Comparison of ENCODE assay signal across 19 cellular contexts in the genomic region with DNA sequence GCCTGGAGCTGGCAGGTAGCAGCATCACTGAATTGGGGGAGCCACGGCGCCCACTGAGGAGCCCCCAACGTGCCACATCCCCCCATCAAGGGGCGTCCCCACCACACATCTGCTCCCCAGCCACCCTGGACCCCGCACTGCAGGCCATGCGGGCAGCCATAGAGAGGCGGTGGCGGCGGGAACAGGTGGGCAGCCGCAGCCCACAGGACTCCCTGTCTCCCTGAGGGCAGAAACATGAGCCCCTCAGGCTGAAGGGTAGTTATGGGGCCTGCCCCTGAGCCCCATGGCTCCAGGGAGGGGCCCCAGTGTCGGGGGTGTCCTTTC. TPM values are rescaled to one million over a fixed set of nuclear protein-coding genes. Genes with fewer than 3 reads are reported as not detected.
A peak's percentile ranks its signal among the peaks of the same experiment; 100 is the strongest.
DNase-seq lines count a peak whose midpoint lies in the region; ATAC-seq and TF ChIP-seq lines count a peak whose summit lies in the region.
"Had no signal": no experiment of that assay in that cellular context is flagged by ENCODE, and none has a peak within 500 bp of the region (broad histone marks: within the 10 kb centered on the region; RNA-seq: fewer than 3 reads in every experiment).

No MANE protein-coding gene starts in this region.

- peaks cover 6 to 53% (median 45%) of the 10 kb centered on the region in 10 experiments; a peak in 18 of 20 replicates for H3K4me1 ChIP-seq in BLaER1 treated with 17β-estradiol and CSF1 and Interleukin-3, amounts not matched to agents 10 nM and 100 nM
- H3K4me1 ChIP-seq in stomach: peaks cover 0 to 5% (median 0%) of the 10 kb centered on the region in 4 donors
- H3K4me1 ChIP-seq: A549 had no signal

- H3K36me3 Mint-ChIP-seq in natural killer cell treated with Interleukin-12 subunit alpha and Interleukin-12 subunit beta and Interleukin-15 and Interleukin-18, amount 100 ng/mL, for 72 hours: no peaks in the 10 kb centered on the region

- H3K4me2 ChIP-seq in BLaER1 treated with 17β-estradiol and CSF1 and Interleukin-3, amounts not matched to agents 10 nM and 100 nM: peak overlapping the region in 8 of 11 experiments; percentile 60 to 83 (median 76); a peak in 14 of 22 replicates
- H3K4me2 ChIP-seq: A549 had no signal

- no peak for ATAC-seq in natural killer cell treated with Interleukin-12 subunit alpha and Interleukin-12 subunit beta and Interleukin-15 and Interleukin-18, amount 100 ng/mL, for 72 hours

- H3K27ac ChIP-seq in BLaER1 treated with 17β-estradiol and CSF1 and Interleukin-3, amounts not matched to agents 10 nM and 100 nM: no peak overlapping the region
- no peak overlapping the region for H3K27ac ChIP-seq in stomach
- H3K27ac ChIP-seq: A549 had no signal

- H3K9me3 ChIP-seq in BLaER1 treated with 17β-estradiol and CSF1 and Interleukin-3, amounts not matched to agents 10 nM and 100 nM (replicated peaks in 1 of 11): peaks cover 8 to 15% (median 11%) of the 10 kb centered on the region in 11 experiments; a peak in 18 of 22 replicates
- peaks cover 0 to 14% (median 10%) of the 10 kb centered on the region in 4 donors for H3K9me3 ChIP-seq in stomach

- no peak overlapping the region for H3K4me3 Mint-ChIP-seq in natural killer cell treated with Interleukin-12 subunit alpha and Interleukin-12 subunit beta and Interleukin-15 and Interleukin-18, amount 100 ng/mL, for 72 hours
- H3K4me3 Mint-ChIP-seq: CD4-positive, alpha-beta T cell had no signal

- no peaks in the 10 kb centered on the region for H3K9me3 Mint-ChIP-seq in natural killer cell treated with Interleukin-12 subunit alpha and Interleukin-12 subunit beta and Interleukin-15 and Interleukin-18, amount 100 ng/mL, for 72 hours

- DNase-seq in activated CD8-positive, alpha-beta memory T cell treated with anti-CD3 and anti-CD28 coated beads, Interleukin-2, amount 50 U/mL, for 48 hours: peak; percentile 38
- DNase-seq in activated CD8-positive, alpha-beta memory T cell treated with anti-CD3 and anti-CD28 coated beads for 24 hours: no peak
- peak; percentile 44 for DNase-seq in natural killer cell treated with Interleukin-12 subunit alpha and Interleukin-12 subunit beta and Interleukin-15 and Interleukin-18, amount 100 ng/mL, for 72 hours (ENCODE audit: low spot score)
- DNase-seq in stomach (peak; percentile 14), middle frontal gyrus (ENCODE audit: extremely low spot score, low spot score) (no peak)
- no peak for DNase-seq in central memory CD4-positive, alpha-beta T cell
- DNase-seq: Calu3, KBM-7, NCI-H1436, NCI-H2029 treated with DMSO at 0.1 percent for 48 hours, NCI-H2171 treated with DMSO at 0.1 percent for 48 hours, NCI-H446 treated with DMSO at 0.1 percent for 48 hours, NCI-H748 treated with DMSO at 0.1 percent for 48 hours, OCI-M1 had no signal

- no peak for TF ChIP-seq EP300 in stomach (IDR thresholded peaks at IDR 0.05)

- H3K27me3 ChIP-seq in BLaER1 treated with 17β-estradiol and CSF1 and Interleukin-3, amounts not matched to agents 10 nM and 100 nM: peaks cover 0 to 9% (median 0%) of the 10 kb centered on the region in 11 experiments; a peak in 1 of 22 replicates
- peaks cover 0 to 29% (median 0%) of the 10 kb centered on the region in 3 donors for H3K27me3 ChIP-seq in stomach

- no peak for TF ChIP-seq POLR2A in stomach (IDR thresholded peaks at IDR 0.05)

- no peak for TF ChIP-seq CTCF in stomach (IDR thresholded peaks at IDR 0.05)

- no peaks in the 10 kb centered on the region for H3K36me3 ChIP-seq in BLaER1 treated with 17β-estradiol and CSF1 and Interleukin-3, amounts not matched to agents 10 nM and 100 nM
- no peaks in the 10 kb centered on the region for H3K36me3 ChIP-seq in stomach

- no peak overlapping the region for H3K4me3 ChIP-seq in BLaER1 treated with 17β-estradiol and CSF1 and Interleukin-3, amounts not matched to agents 10 nM and 100 nM
- no peak overlapping the region for H3K4me3 ChIP-seq in stomach
- H3K4me3 ChIP-seq: A549 had no signal

- H3K9ac ChIP-seq in BLaER1 treated with 17β-estradiol and CSF1 and Interleukin-3, amounts not matched to agents 10 nM and 100 nM: no peak overlapping the region; a peak in 2 of 22 replicates

- H3K4me1 Mint-ChIP-seq in natural killer cell treated with Interleukin-12 subunit alpha and Interleukin-12 subunit beta and Interleukin-15 and Interleukin-18, amount 100 ng/mL, for 72 hours (ENCODE audit: low read depth in 2 of 2): no peaks in the 10 kb centered on the region

- H3K27ac Mint-ChIP-seq in natural killer cell treated with Interleukin-12 subunit alpha and Interleukin-12 subunit beta and Interleukin-15 and Interleukin-18, amount 100 ng/mL, for 72 hours: no peak overlapping the region
- H3K27ac Mint-ChIP-seq: CD4-positive, alpha-beta T cell had no signal

- WGBS in stomach, 5 donors: 77 to 90% (median 85%) methylated on average over 3 to 11 of the region's 11 CpGs

- intact Hi-C loops in stomach (cut with DNase I; ENCODE audit: low total_unique reads): no loop called here

- peaks cover 0 to 17% (median 5%) of the 10 kb centered on the region in 11 experiments; a peak in 6 of 22 replicates for H4K20me1 ChIP-seq in BLaER1 treated with 17β-estradiol and CSF1 and Interleukin-3, amounts not matched to agents 10 nM and 100 nM

- H3K27me3 Mint-ChIP-seq in natural killer cell treated with Interleukin-12 subunit alpha and Interleukin-12 subunit beta and Interleukin-15 and Interleukin-18, amount 100 ng/mL, for 72 hours: peaks cover 4 to 11% of the 10 kb centered on the region in 2 donors
- H3K27me3 Mint-ChIP-seq: CD4-positive, alpha-beta T cell had no signal

RNA-seq across cellular contexts. Expression of a gene that starts 26.6 kb away (rescaled TPM):
- not detected for total RNA-seq in natural killer cell treated with Interleukin-12 subunit alpha and Interleukin-12 subunit beta and Interleukin-15 and Interleukin-18, amount 100 ng/mL, for 72 hours
- total RNA-seq in stomach: 1 to 10 TPM in 1 of 5 donors, not detected in 4; 4.9 TPM
- under 1 TPM in 1 of 3 donors, not detected in 2; 0.03 TPM for polyA plus RNA-seq in stomach
- total RNA-seq: Calu3; CD4-positive, alpha-beta T cell; H4 had no signal
- polyA plus RNA-seq: A549 had no signal

RNA-seq across cellular contexts. Expression of a gene that starts 36.7 kb away (rescaled TPM):
- total RNA-seq in natural killer cell treated with Interleukin-12 subunit alpha and Interleukin-12 subunit beta and Interleukin-15 and Interleukin-18, amount 100 ng/mL, for 72 hours: not detected
- 1 to 10 TPM in 1 of 5 donors, under 1 TPM in 2, not detected in 2; 0.45 to 4.9 (median 0.55) TPM for total RNA-seq in stomach
- 10 to 100 TPM in 1 of 3 donors, 1 to 10 TPM in 2; 6.0 to 48.9 (median 9.1) TPM for polyA plus RNA-seq in stomach
- total RNA-seq: CD4-positive, alpha-beta T cell; H4; RPMI7951 had no signal
- polyA plus RNA-seq: A549 had no signal

Comparison
In these comparisons a context has a peak if more than half of its experiments do, and no peak if none do; other contexts are left out.
1. DNase-seq: peak in activated CD8-positive, alpha-beta memory T cell treated with anti-CD3 and anti-CD28 coated beads, Interleukin-2, amount 50 U/mL, for 48 hours (single experiment), natural killer cell treated with Interleukin-12 subunit alpha and Interleukin-12 subunit beta and Interleukin-15 and Interleukin-18, amount 100 ng/mL, for 72 hours (single experiment) and stomach (single experiment); none in activated CD8-positive, alpha-beta memory T cell treated with anti-CD3 and anti-CD28 coated beads for 24 hours (single experiment), central memory CD4-positive, alpha-beta T cell (single experiment) and middle frontal gyrus (single experiment).